ENCODE assay signal across 39 cellular contexts in the genomic region with DNA sequence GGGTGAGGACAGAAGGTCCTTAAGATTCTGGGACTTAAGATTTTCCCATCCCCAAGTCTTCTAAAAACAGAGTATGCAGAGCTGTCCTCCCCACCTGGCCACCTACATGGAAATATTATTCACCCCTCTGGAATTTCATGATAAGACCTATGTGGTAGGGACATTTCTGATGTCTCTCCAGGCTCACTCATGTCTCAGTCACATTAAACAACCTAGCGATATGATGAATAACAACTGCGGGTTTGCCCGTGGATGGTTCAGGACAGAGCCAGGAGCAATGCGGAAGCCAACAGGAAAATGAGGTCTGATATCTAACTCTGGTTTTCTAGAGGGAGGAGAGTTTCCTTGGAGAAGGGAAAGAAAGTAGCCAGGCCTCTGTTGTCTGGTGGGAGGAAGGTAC. TPM values are rescaled to one million over a fixed set of nuclear protein-coding genes. Genes with fewer than 3 reads are reported as not detected.
"Had no signal": no experiment of that assay in that cellular context is flagged by ENCODE, and none has a peak within 500 bp of the region (broad histone marks: within the 10 kb centered on the region; RNA-seq: fewer than 3 reads in every experiment).

No MANE protein-coding gene starts in this region.

- ATAC-seq: activated CD8-positive, alpha-beta T cell treated with anti-CD3 and anti-CD28 coated beads for 36 hours; activated naive CD4-positive, alpha-beta T cell treated with anti-CD3 and anti-CD28 coated beads, Interleukin-2, amount 50 U/mL, for 72 hours; activated T-cell treated with anti-CD3 and anti-CD28 coated beads, Interleukin-2, amount 50 U/mL, for 4 hours; activated T-cell treated with anti-CD3 and anti-CD28 coated beads, Interleukin-2, amount 50 U/mL, for 72 hours; activated T-helper 17 cell treated with anti-CD3 and anti-CD28 coated beads, Interleukin-2, amount 50 U/mL, for 72 hours had no signal

- H3K9me3 Mint-ChIP-seq: activated B cell treated with CpG ODN at 0.5 μM for 24 hours; activated CD4-positive, alpha-beta memory T cell treated with anti-CD3 and anti-CD28 coated beads for 36 hours; activated CD4-positive, alpha-beta T cell treated with anti-CD3 and anti-CD28 coated beads, Interleukin-2, amount 10 ng/mL, durations not matched to agents 24 days and 14 days; activated CD8-positive, alpha-beta T cell treated with anti-CD3 and anti-CD28 coated beads for 36 hours; activated naive CD4-positive, alpha-beta T cell treated with anti-CD3 and anti-CD28 coated beads for 36 hours; activated naive CD8-positive, alpha-beta T cell treated with anti-CD3 and anti-CD28 coated beads for 36 hours; activated T-cell treated with anti-CD3 and anti-CD28 coated beads, Interleukin-2, amount 50 U/mL, for 72 hours; activated T-helper 1 cell treated with anti-CD3 and anti-CD28 coated beads, Interleukin-12 subunit alpha, Interleukin-12 subunit beta, Interleukin-2, Interleukin-4 antibody, amounts not matched to agents 30 ng/mL and 10 ng/mL and 1 ng/mL, durations not matched to agents 14 hours and 24 hours and 36 hours; activated T-helper 17 cell treated with anti-CD3 and anti-CD28 coated beads, Interleukin-2, amount 50 U/mL, for 72 hours; central memory CD8-positive, alpha-beta T cell; T-helper 1 cell treated with Interleukin-12 subunit alpha and Interleukin-12 subunit beta and Interleukin-4 antibody, amounts not matched to agents 30 μg/mL and 1 μg/mL, for 36 hours; T-helper 2 cell treated with Interferon-gamma antibody and Interleukin-4, amounts not matched to agents 5 μg/mL and 100 μg/mL, for 36 hours had no signal

- H3K4me3 Mint-ChIP-seq: activated B cell treated with CpG ODN at 0.5 μM for 24 hours; activated CD4-positive, alpha-beta memory T cell treated with anti-CD3 and anti-CD28 coated beads for 36 hours; activated CD4-positive, alpha-beta T cell treated with anti-CD3 and anti-CD28 coated beads, Interleukin-2, amount 10 ng/mL, durations not matched to agents 24 days and 14 days; activated CD8-positive, alpha-beta T cell treated with anti-CD3 and anti-CD28 coated beads for 36 hours; activated naive CD4-positive, alpha-beta T cell treated with anti-CD3 and anti-CD28 coated beads for 36 hours; activated naive CD8-positive, alpha-beta T cell treated with anti-CD3 and anti-CD28 coated beads for 36 hours; activated T-cell treated with anti-CD3 and anti-CD28 coated beads, Interleukin-2, amount 50 U/mL, for 4 hours; activated T-cell treated with anti-CD3 and anti-CD28 coated beads, Interleukin-2, amount 50 U/mL, for 72 hours; activated T-helper 1 cell treated with anti-CD3 and anti-CD28 coated beads, Interleukin-12 subunit alpha, Interleukin-12 subunit beta, Interleukin-2, Interleukin-4 antibody, amounts not matched to agents 30 ng/mL and 10 ng/mL and 1 ng/mL, durations not matched to agents 14 hours and 24 hours and 36 hours; activated T-helper 17 cell treated with anti-CD3 and anti-CD28 coated beads, Interleukin-2, amount 50 U/mL, for 72 hours; brain; central memory CD8-positive, alpha-beta T cell; T-helper 1 cell treated with Interleukin-12 subunit alpha and Interleukin-12 subunit beta and Interleukin-4 antibody, amounts not matched to agents 30 μg/mL and 1 μg/mL, for 36 hours; T-helper 2 cell treated with Interferon-gamma antibody and Interleukin-4, amounts not matched to agents 5 μg/mL and 100 μg/mL, for 36 hours had no signal

- H3K36me3 ChIP-seq: adrenal gland, ascending aorta, cardiac muscle cell had no signal

- DNase-seq: activated B cell treated with CpG ODN at 0.5 μM for 24 hours; activated CD4-positive, alpha-beta memory T cell treated with anti-CD3 and anti-CD28 coated beads for 36 hours; activated CD4-positive, alpha-beta T cell treated with anti-CD3 and anti-CD28 coated beads for 4 hours; activated CD4-positive, alpha-beta T cell treated with anti-CD3 and anti-CD28 coated beads, Interleukin-2, amount 10 ng/mL, durations not matched to agents 24 days and 14 days; activated CD4-positive, alpha-beta T cell treated with anti-CD3 and anti-CD28 coated beads, Interleukin-2, amount 50 U/mL, for 1 hour; activated CD4-positive, alpha-beta T cell treated with anti-CD3 and anti-CD28 coated beads, Interleukin-2, amount 50 U/mL, for 4 hours; activated CD4-positive, CD25-positive, alpha-beta regulatory T cell treated with anti-CD3 and anti-CD28 coated beads, Interleukin-2, amount 50 U/mL, for 72 hours; activated CD8-positive, alpha-beta memory T cell treated with anti-CD3 and anti-CD28 coated beads, Interleukin-2, amount 50 U/mL, for 4 hours; activated CD8-positive, alpha-beta T cell treated with anti-CD3 and anti-CD28 coated beads for 36 hours; activated effector memory CD4-positive, alpha-beta T cell treated with anti-CD3 and anti-CD28 coated beads, Interleukin-2, amount 50 U/mL, for 16 hours; activated gamma-delta T cell treated with Interleukin-2 at 50 U/mL for 16 hours; activated naive CD4-positive, alpha-beta T cell; activated naive CD4-positive, alpha-beta T cell treated with anti-CD3 and anti-CD28 coated beads for 36 hours; activated naive CD4-positive, alpha-beta T cell treated with anti-CD3 and anti-CD28 coated beads, Interleukin-2, amount 50 U/mL, for 16 hours; activated naive CD8-positive, alpha-beta T cell treated with anti-CD3 and anti-CD28 coated beads for 36 hours; activated T-cell treated with anti-CD3 and anti-CD28 coated beads for 4 hours; activated T-cell treated with anti-CD3 and anti-CD28 coated beads, Interleukin-2, amount 50 U/mL, for 1 hour; activated T-cell treated with anti-CD3 and anti-CD28 coated beads, Interleukin-2, amount 50 U/mL, for 4 hours; activated T-cell treated with anti-CD3 and anti-CD28 coated beads, Interleukin-2, amount 50 U/mL, for 72 hours; adrenal gland; amygdala; anterior cingulate cortex; caudate nucleus; cerebellar nuclear complex; T-helper 1 cell; T-helper 2 cell; T-helper 9 cell had no signal

- H3K36me3 Mint-ChIP-seq: activated CD4-positive, alpha-beta memory T cell treated with anti-CD3 and anti-CD28 coated beads for 36 hours; activated naive CD4-positive, alpha-beta T cell treated with anti-CD3 and anti-CD28 coated beads, Interleukin-2, amount 50 U/mL, for 72 hours; activated naive CD8-positive, alpha-beta T cell treated with anti-CD3 and anti-CD28 coated beads for 36 hours; brain had no signal

- H3K27ac ChIP-seq: adrenal gland, ascending aorta, cardiac muscle cell, VCaP had no signal

- H3K4me1 Mint-ChIP-seq: activated B cell treated with CpG ODN at 0.5 μM for 24 hours; activated CD4-positive, alpha-beta T cell treated with anti-CD3 and anti-CD28 coated beads, Interleukin-2, amount 10 ng/mL, durations not matched to agents 24 days and 14 days; activated naive CD8-positive, alpha-beta T cell treated with anti-CD3 and anti-CD28 coated beads for 36 hours; activated T-helper 17 cell treated with anti-CD3 and anti-CD28 coated beads, Interleukin-2, amount 50 U/mL, for 72 hours; central memory CD8-positive, alpha-beta T cell had no signal

- H3K4me1 ChIP-seq: adrenal gland, ascending aorta had no signal

- H3K4me3 ChIP-seq: adrenal gland, ascending aorta, cardiac muscle cell had no signal

- H3K27ac Mint-ChIP-seq: activated B cell treated with CpG ODN at 0.5 μM for 24 hours; activated CD4-positive, alpha-beta memory T cell treated with anti-CD3 and anti-CD28 coated beads for 36 hours; activated CD4-positive, alpha-beta T cell treated with anti-CD3 and anti-CD28 coated beads, Interleukin-2, amount 10 ng/mL, durations not matched to agents 24 days and 14 days; activated CD8-positive, alpha-beta T cell treated with anti-CD3 and anti-CD28 coated beads for 36 hours; activated naive CD4-positive, alpha-beta T cell treated with anti-CD3 and anti-CD28 coated beads for 36 hours; activated naive CD4-positive, alpha-beta T cell treated with anti-CD3 and anti-CD28 coated beads, Interleukin-2, amount 50 U/mL, for 72 hours; activated naive CD8-positive, alpha-beta T cell treated with anti-CD3 and anti-CD28 coated beads for 36 hours; activated T-cell treated with anti-CD3 and anti-CD28 coated beads, Interleukin-2, amount 50 U/mL, for 72 hours; activated T-helper 1 cell treated with anti-CD3 and anti-CD28 coated beads, Interleukin-12 subunit alpha, Interleukin-12 subunit beta, Interleukin-2, Interleukin-4 antibody, amounts not matched to agents 30 ng/mL and 10 ng/mL and 1 ng/mL, durations not matched to agents 14 hours and 24 hours and 36 hours; activated T-helper 17 cell treated with anti-CD3 and anti-CD28 coated beads, Interleukin-2, amount 50 U/mL, for 72 hours; brain; T-helper 1 cell treated with Interleukin-12 subunit alpha and Interleukin-12 subunit beta and Interleukin-4 antibody, amounts not matched to agents 30 μg/mL and 1 μg/mL, for 36 hours; T-helper 2 cell treated with Interferon-gamma antibody and Interleukin-4, amounts not matched to agents 5 μg/mL and 100 μg/mL, for 36 hours had no signal

- H3K27me3 ChIP-seq: ascending aorta had no signal

- H3K9me3 ChIP-seq: adrenal gland, ascending aorta had no signal

- H3K27me3 Mint-ChIP-seq: activated B cell treated with CpG ODN at 0.5 μM for 24 hours; activated CD4-positive, alpha-beta memory T cell treated with anti-CD3 and anti-CD28 coated beads for 36 hours; activated CD4-positive, alpha-beta T cell treated with anti-CD3 and anti-CD28 coated beads, Interleukin-2, amount 10 ng/mL, durations not matched to agents 24 days and 14 days; activated CD8-positive, alpha-beta T cell treated with anti-CD3 and anti-CD28 coated beads for 36 hours; activated naive CD8-positive, alpha-beta T cell treated with anti-CD3 and anti-CD28 coated beads for 36 hours; activated T-helper 17 cell treated with anti-CD3 and anti-CD28 coated beads, Interleukin-2, amount 50 U/mL, for 72 hours; central memory CD8-positive, alpha-beta T cell had no signal

RNA-seq across cellular contexts. Expression of gene TEX13A, which starts 47.4 kb away (rescaled TPM):
- total RNA-seq: activated B cell treated with CpG ODN at 0.5 μM for 24 hours; activated CD4-positive, alpha-beta memory T cell treated with anti-CD3 and anti-CD28 coated beads for 36 hours; activated CD4-positive, alpha-beta T cell treated with anti-CD3 and anti-CD28 coated beads, Interleukin-2, amount 10 ng/mL, durations not matched to agents 24 days and 14 days; activated CD8-positive, alpha-beta memory T cell treated with anti-CD3 and anti-CD28 coated beads for 36 hours; activated CD8-positive, alpha-beta T cell treated with anti-CD3 and anti-CD28 coated beads for 36 hours; activated naive CD4-positive, alpha-beta T cell treated with anti-CD3 and anti-CD28 coated beads for 36 hours; activated naive CD4-positive, alpha-beta T cell treated with anti-CD3 and anti-CD28 coated beads, Interleukin-2, amount 50 U/mL, for 72 hours; activated naive CD8-positive, alpha-beta T cell treated with anti-CD3 and anti-CD28 coated beads for 36 hours; activated T-cell treated with anti-CD3 and anti-CD28 coated beads, Interleukin-2, amount 50 U/mL, for 4 hours; activated T-cell treated with anti-CD3 and anti-CD28 coated beads, Interleukin-2, amount 50 U/mL, for 72 hours; activated T-helper 1 cell treated with anti-CD3 and anti-CD28 coated beads, Interleukin-12 subunit alpha, Interleukin-12 subunit beta, Interleukin-2, Interleukin-4 antibody, amounts not matched to agents 30 ng/mL and 10 ng/mL and 1 ng/mL, durations not matched to agents 14 hours and 24 hours and 36 hours; activated T-helper 17 cell treated with anti-CD3 and anti-CD28 coated beads, Interleukin-2, amount 50 U/mL, for 72 hours; adrenal gland; ascending aorta; bronchial epithelial cell; cardiac muscle cell had no signal
- polyA plus RNA-seq: adrenal gland, cardiac muscle cell had no signal
